ENCODE assay signal across 20 cellular contexts in genomic region chr18:8824846-8825245, GRCh38.
DNase-seq lines count a peak whose midpoint lies in the region; ATAC-seq, FAIRE-seq and TF ChIP-seq lines count a peak whose summit lies in the region.
"Had no signal": no experiment of that assay in that cellular context is flagged by ENCODE, and none has a peak within 500 bp of the region (broad histone marks: within the 10 kb centered on the region; RNA-seq: fewer than 3 reads in every experiment).

No MANE protein-coding gene starts in this region.

- peaks cover 100% of the 10 kb centered on the region for H4K20me1 ChIP-seq in BLaER1
- H4K20me1 ChIP-seq in IMR-90 (ENCODE audit: insufficient read depth, low read length) = no peaks in the 10 kb centered on the region

- in situ Hi-C loops in IMR-90 (cut with MboI; ENCODE audit: low sequenced_read_pairs) = no loop called here

- no peak for TF ChIP-seq CTCF in IMR-90 (conservative IDR thresholded peaks at IDR 0.05; ENCODE audit: low read depth, low read length)

- no peak overlapping the region for H3K14ac ChIP-seq in IMR-90 (replicated peaks; ENCODE audit: low read depth, low read length)

- no peak overlapping the region for H4K8ac ChIP-seq in IMR-90 (ENCODE audit: low read depth in 2 of 2, low read length in 2 of 2)

- H3K79me1 ChIP-seq in IMR-90 (ENCODE audit: low read depth in 1 of 2, low read length in 2 of 2) = peaks cover 25 to 62% of the 10 kb centered on the region in 2 experiments

- TF ChIP-seq POLR2A in IMR-90 (IDR thresholded peaks at IDR 0.05; ENCODE audit: low read depth, low read length) = no peak

- no peak overlapping the region for H4K91ac ChIP-seq in IMR-90 (ENCODE audit: insufficient read depth, low read depth, low read length)

- H3K4me2 ChIP-seq in BLaER1 = peak overlapping the region; percentile 76
- H3K4me2 ChIP-seq in IMR-90 (ENCODE audit: low read depth, low read length) = no peak overlapping the region
- H3K4me2 ChIP-seq: A549 had no signal

- no peak overlapping the region for H2AFZ ChIP-seq in IMR-90 (replicated peaks; ENCODE audit: low read length, poor library complexity)

- H2BK15ac ChIP-seq in IMR-90 (ENCODE audit: low read depth, low read length) = no peak overlapping the region

- no peak overlapping the region for H3K4me3 ChIP-seq in BLaER1
- H3K4me3 ChIP-seq in IMR-90 (ENCODE audit: insufficient read depth, low read depth, low read length) = no peak overlapping the region
- H3K4me3 ChIP-seq: A549 had no signal

- peak overlapping the region; percentile 44 for H2AK9ac ChIP-seq in IMR-90 (replicated peaks; ENCODE audit: low read depth, low read length, poor library complexity)

- intact Hi-C loops in IMR-90 (cut with micrococcal nuclease) = no loop called here

- H2AK5ac ChIP-seq in IMR-90 (ENCODE audit: low read depth, low read length) = no peak overlapping the region

- no peak for ATAC-seq in IMR-90 (ENCODE audit: low read depth)
- ATAC-seq: A549; CD8-positive, alpha-beta T cell had no signal

- dilution Hi-C loops in IMR-90 (cut with HindIII; ENCODE audit: low sequenced_read_pairs, unreplicated experiment) = no loop called here

- H3K27ac ChIP-seq in BLaER1 = peak overlapping the region; percentile 44
- no peak overlapping the region for H3K27ac ChIP-seq in IMR-90 (ENCODE audit: insufficient read depth, low read length)
- H3K27ac ChIP-seq: 22Rv1, C4-2B had no signal

- peaks cover 35% of the 10 kb centered on the region for H3K9me1 ChIP-seq in IMR-90 (ENCODE audit: insufficient read depth, low read length)

- H3K56ac ChIP-seq in IMR-90 (ENCODE audit: extremely low read depth, insufficient read depth, low read length) = no peak overlapping the region

- POLR2A ChIA-PET in IMR-90 (lab: Charles Lee; ENCODE audit: unreplicated experiment) = no interaction called here

- H4K5ac ChIP-seq in IMR-90 (ENCODE audit: low read depth, low read length) = no peak overlapping the region

- no peak for TF ChIP-seq RAD21 in IMR-90 (IDR thresholded peaks at IDR 0.05; ENCODE audit: low read length)

- DNase-seq in IMR-90 (no peak), urothelium cell line (ENCODE audit: low spot score) (no peak), hippocampal formation (lab: John Stamatoyannopoulos, UW) (no peak), NCI-H2196 treated with DMSO at 0.1 percent for 48 hours (lab: John Stamatoyannopoulos, UW; ENCODE audit: unreplicated experiment) (no peak), NCI-H128 (lab: John Stamatoyannopoulos, UW; ENCODE audit: unreplicated experiment) (no peak)
- DNase-seq: AML-193; Caco-2; Calu3; CD4-positive, alpha-beta T cell; CD8-positive, alpha-beta T cell; DMS79 treated with DMSO at 0.1 percent for 48 hours; GF-D8 had no signal

- H3K27me3 ChIP-seq in BLaER1 (no peaks in the 10 kb centered on the region), IMR-90 (ENCODE audit: control insufficient read depth, insufficient read depth, low read length) (no peaks in the 10 kb centered on the region)

- H3K4me1 ChIP-seq in BLaER1 = peaks cover 75% of the 10 kb centered on the region
- peaks cover 9% of the 10 kb centered on the region for H3K4me1 ChIP-seq in IMR-90 (ENCODE audit: control insufficient read depth, insufficient read depth, low read length)
- H3K4me1 ChIP-seq: Caco-2 had no signal

- no peak overlapping the region for H3K18ac ChIP-seq in IMR-90 (ENCODE audit: low read depth, low read length)

- no TSS peak for BruUV-seq in IMR-90 (replicated peaks; lab: Mats Ljungman, UMichigan)

- WGBS in IMR-90 (ENCODE audit: extremely low coverage in 2 of 2, insufficient read length in 1 of 2), 2 experiments = 96% methylated on average over 18 of the region's 20 CpGs; no CpG with 5 or more reads in 1 of the 2 experiments

- peak; percentile 42 for FAIRE-seq in urothelium cell line (lab: Jason Lieb, UNC)
- FAIRE-seq: A549, D721Med, G401.6, GM12891, GM19239 had no signal

- no peak overlapping the region for H2BK120ac ChIP-seq in IMR-90 (ENCODE audit: low read depth, low read length)

- H3K9ac ChIP-seq in BLaER1 = no peak overlapping the region
- no peak overlapping the region for H3K9ac ChIP-seq in IMR-90 (ENCODE audit: low read depth, low read length)

- H2BK5ac ChIP-seq in IMR-90 (ENCODE audit: low read depth, low read length, poor library complexity, severe bottlenecking) = no peak overlapping the region

- no peak overlapping the region for H3K23ac ChIP-seq in IMR-90 (ENCODE audit: low read depth, low read length)

- CTCF ChIA-PET in IMR-90 (lab: Yijun Ruan, JAX) = no interaction called here

- no peak overlapping the region for H2BK20ac ChIP-seq in IMR-90 (ENCODE audit: low read depth, low read length)

- H3K9me3 ChIP-seq in BLaER1 = no peaks in the 10 kb centered on the region
- H3K9me3 ChIP-seq in IMR-90 (ENCODE audit: control insufficient read depth, insufficient read depth, low read length) = no peaks in the 10 kb centered on the region
- H3K9me3 ChIP-seq: A549, Caco-2 had no signal

- H3K36me3 ChIP-seq in BLaER1 (peaks cover 93% of the 10 kb centered on the region), IMR-90 (ENCODE audit: control insufficient read depth, insufficient read depth, low read length) (peaks cover 72% of the 10 kb centered on the region)

- no peak overlapping the region for H3K4ac ChIP-seq in IMR-90 (ENCODE audit: low read depth, low read length)

TF ChIP-seq in IMR-90, 13 proteins besides CTCF, POLR2A, EP300 and RAD21:
- TF ChIP-seq MAFK (IDR thresholded peaks at IDR 0.05; ENCODE audit: low read depth, low read length) (no peak), RFX5 (IDR thresholded peaks at IDR 0.05; ENCODE audit: low read depth, low read length) (no peak), FOS (IDR thresholded peaks at IDR 0.05; ENCODE audit: low read depth, low read length) (no peak), NFE2L2 (IDR thresholded peaks at IDR 0.05; ENCODE audit: low read depth, low read length) (no peak), USF2 (IDR thresholded peaks at IDR 0.05; ENCODE audit: low read depth, low read length) (no peak), SMC3 (IDR thresholded peaks at IDR 0.05; ENCODE audit: low read depth, low read length) (no peak), CEBPB (IDR thresholded peaks at IDR 0.05; ENCODE audit: low read depth, low read length) (no peak), CHD1 (IDR thresholded peaks at IDR 0.05; ENCODE audit: low read depth, low read length) (no peak), RCOR1 (IDR thresholded peaks at IDR 0.05; ENCODE audit: insufficient replicate concordance, low read length) (no peak), ELK1 (IDR thresholded peaks at IDR 0.05; ENCODE audit: borderline replicate concordance, low read depth, low read length) (no peak), BHLHE40 (IDR thresholded peaks at IDR 0.05; ENCODE audit: low read depth, low read length) (no peak), MAZ (IDR thresholded peaks at IDR 0.05; ENCODE audit: borderline replicate concordance, low read depth, low read length) (no peak), MXI1 (IDR thresholded peaks at IDR 0.05; ENCODE audit: borderline replicate concordance, low read depth, low read length) (no peak)
